8 cellular contexts compared by ENCODE assay signal in the genomic region with DNA sequence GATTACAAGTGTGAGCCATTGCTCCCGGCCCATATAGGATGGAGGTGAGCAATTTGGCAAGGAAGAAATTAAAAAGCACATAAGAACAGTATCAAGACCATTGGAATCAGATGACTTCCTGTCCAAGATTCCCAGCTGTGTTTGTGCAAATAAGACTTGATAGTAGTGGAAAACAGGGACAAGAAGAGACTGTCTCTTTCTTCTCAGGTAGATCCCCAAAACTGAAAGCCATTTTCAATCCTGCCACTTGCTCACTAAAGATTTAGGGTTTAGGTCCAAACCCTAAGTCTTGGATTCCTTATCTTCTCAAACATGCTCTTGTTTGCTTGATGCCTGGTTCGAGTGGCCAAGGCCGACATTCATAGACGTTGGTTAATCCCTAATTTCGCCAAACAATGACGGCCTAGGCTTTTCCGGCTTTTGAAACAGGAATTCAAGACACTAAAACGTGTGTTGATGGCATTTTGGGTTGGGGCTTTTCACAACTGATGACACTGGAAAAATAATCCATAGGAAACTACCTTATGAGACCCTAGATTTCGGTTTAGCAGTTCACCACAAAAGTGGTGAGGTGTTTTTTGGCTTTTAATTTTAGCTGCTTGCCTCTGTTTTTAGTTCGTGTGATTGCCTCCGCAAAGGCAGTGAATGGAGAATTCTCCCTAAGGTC. TPM values are rescaled to one million over a fixed set of nuclear protein-coding genes. Genes with fewer than 3 reads are reported as not detected.
DNase-seq lines count a peak whose midpoint lies in the region; ATAC-seq and TF ChIP-seq lines count a peak whose summit lies in the region.

No MANE protein-coding gene starts in this region.

- TF ChIP-seq CTCF in colonic mucosa (IDR thresholded peaks at IDR 0.05): no peak

- no peaks in the 10 kb centered on the region for H3K9me3 ChIP-seq in CD4-positive, CD25-positive, alpha-beta regulatory T cell (ENCODE audit: control insufficient read depth in 2 of 2, low read length in 2 of 2)
- H3K9me3 ChIP-seq in colonic mucosa: no peaks in the 10 kb centered on the region

- peak overlapping the region; percentile 80 to 92 (median 84) for H3K4me3 Mint-ChIP-seq in CD4-positive, CD25-positive, alpha-beta regulatory T cell
- H3K4me3 Mint-ChIP-seq in natural killer cell treated with Interleukin-12 subunit alpha and Interleukin-12 subunit beta and Interleukin-15 and Interleukin-18, amount 100 ng/mL, for 72 hours: peak overlapping the region; percentile 89

- peak overlapping the region; percentile 33 to 75 for H3K9ac ChIP-seq in colonic mucosa (ENCODE audit: low read depth in 2 of 2, low read length in 2 of 2)

- H3K36me3 Mint-ChIP-seq in CD4-positive, CD25-positive, alpha-beta regulatory T cell: no peaks in the 10 kb centered on the region
- peaks cover 8% of the 10 kb centered on the region for H3K36me3 Mint-ChIP-seq in natural killer cell treated with Interleukin-12 subunit alpha and Interleukin-12 subunit beta and Interleukin-15 and Interleukin-18, amount 100 ng/mL, for 72 hours

- intact Hi-C loops in colonic mucosa (cut with DNase I): no loop called here

- H3K4me3 ChIP-seq in CD4-positive, CD25-positive, alpha-beta regulatory T cell (ENCODE audit: low read depth, low read length): peak overlapping the region; percentile 90
- H3K4me3 ChIP-seq in colonic mucosa: peak overlapping the region; percentile 25

- peaks cover 4% of the 10 kb centered on the region for H3K27me3 Mint-ChIP-seq in CD4-positive, CD25-positive, alpha-beta regulatory T cell
- H3K27me3 Mint-ChIP-seq in natural killer cell treated with Interleukin-12 subunit alpha and Interleukin-12 subunit beta and Interleukin-15 and Interleukin-18, amount 100 ng/mL, for 72 hours: no peaks in the 10 kb centered on the region

- peak overlapping the region; percentile 93 to 99 (median 98) for H3K27ac Mint-ChIP-seq in CD4-positive, CD25-positive, alpha-beta regulatory T cell
- peak overlapping the region; percentile 82 to 91 for H3K27ac Mint-ChIP-seq in natural killer cell treated with Interleukin-12 subunit alpha and Interleukin-12 subunit beta and Interleukin-15 and Interleukin-18, amount 100 ng/mL, for 72 hours

- H3K27ac ChIP-seq in CD4-positive, CD25-positive, alpha-beta regulatory T cell (ENCODE audit: insufficient read depth, low read length, poor library complexity, severe bottlenecking): peak overlapping the region; percentile 87
- peak overlapping the region; percentile 87 for H3K27ac ChIP-seq in colonic mucosa

- no peaks in the 10 kb centered on the region for H3K27me3 ChIP-seq in CD4-positive, CD25-positive, alpha-beta regulatory T cell (ENCODE audit: control insufficient read depth, insufficient read depth, low read length)
- H3K27me3 ChIP-seq in colonic mucosa: no peaks in the 10 kb centered on the region

- H3K4me1 Mint-ChIP-seq in CD4-positive, CD25-positive, alpha-beta regulatory T cell: peaks cover 9 to 62% (median 37%) of the 10 kb centered on the region in 4 donors
- peaks cover 49 to 51% of the 10 kb centered on the region in 2 donors for H3K4me1 Mint-ChIP-seq in natural killer cell treated with Interleukin-12 subunit alpha and Interleukin-12 subunit beta and Interleukin-15 and Interleukin-18, amount 100 ng/mL, for 72 hours (ENCODE audit: low read depth in 2 of 2)

- peaks cover 59% of the 10 kb centered on the region for H3K4me1 ChIP-seq in CD4-positive, CD25-positive, alpha-beta regulatory T cell (ENCODE audit: control insufficient read depth, insufficient read depth, low read length, poor library complexity, severe bottlenecking)
- peaks cover 16% of the 10 kb centered on the region for H3K4me1 ChIP-seq in colonic mucosa

- H3K9me3 Mint-ChIP-seq in CD4-positive, CD25-positive, alpha-beta regulatory T cell: no peaks in the 10 kb centered on the region
- H3K9me3 Mint-ChIP-seq in natural killer cell treated with Interleukin-12 subunit alpha and Interleukin-12 subunit beta and Interleukin-15 and Interleukin-18, amount 100 ng/mL, for 72 hours: no peaks in the 10 kb centered on the region

- peaks cover 5% of the 10 kb centered on the region for H3K36me3 ChIP-seq in CD4-positive, CD25-positive, alpha-beta regulatory T cell (ENCODE audit: control insufficient read depth, insufficient read depth, low read length)
- H3K36me3 ChIP-seq in colonic mucosa: no peaks in the 10 kb centered on the region

- peak in 1 of 3 donors; percentile 31 for DNase-seq in CD4-positive, CD25-positive, alpha-beta regulatory T cell
- DNase-seq in M059J (ENCODE audit: low read depth) (peak; percentile 20), colonic mucosa (no peak), kidney glomerular epithelial cell (lab: John Stamatoyannopoulos, UW) (no peak)
- no peak for DNase-seq in natural killer cell treated with Interleukin-12 subunit alpha and Interleukin-12 subunit beta and Interleukin-15 and Interleukin-18, amount 100 ng/mL, for 72 hours (ENCODE audit: low spot score)
- DNase-seq in stimulated activated CD4-positive, alpha-beta T cell treated with anti-CD3 and anti-CD28 coated beads, Interleukin-15, amount 100 ng/mL, for 24 hours: no peak

- no peak for ATAC-seq in CD4-positive, CD25-positive, alpha-beta regulatory T cell (ENCODE audit: low read depth in 2 of 2)
- ATAC-seq in natural killer cell treated with Interleukin-12 subunit alpha and Interleukin-12 subunit beta and Interleukin-15 and Interleukin-18, amount 100 ng/mL, for 72 hours: no peak
- no peak for ATAC-seq in activated CD4-positive, CD25-positive, alpha-beta regulatory T cell treated with anti-CD3 and anti-CD28 coated beads, Interleukin-2, amount 50 U/mL, for 24 hours
- no peak for ATAC-seq in HG03457 (IDR thresholded peaks at IDR 0.05; ENCODE audit: unreplicated experiment)

RNA-seq across cellular contexts. Expression of gene GTPBP1, which starts 1.0 kb away (rescaled TPM):
- total RNA-seq in CD4-positive, CD25-positive, alpha-beta regulatory T cell: 285 TPM
- 10 to 100 TPM; 25.4 to 29.7 (median 25.7) TPM for polyA plus RNA-seq in CD4-positive, CD25-positive, alpha-beta regulatory T cell
- 22.1 and 37.5 TPM in 2 replicates for total RNA-seq in M059J (2014; rRNA removed; shearing (Covaris generic))
- total RNA-seq in colonic mucosa: 10 to 100 TPM; 64.6 to 65.6 TPM
- total RNA-seq in natural killer cell treated with Interleukin-12 subunit alpha and Interleukin-12 subunit beta and Interleukin-15 and Interleukin-18, amount 100 ng/mL, for 72 hours: 100 to 1,000 TPM; 135 to 192 TPM

RNA-seq across cellular contexts. Expression of gene JOSD1, which starts 4.0 kb away (rescaled TPM):
- total RNA-seq in CD4-positive, CD25-positive, alpha-beta regulatory T cell: 205 TPM
- polyA plus RNA-seq in CD4-positive, CD25-positive, alpha-beta regulatory T cell: 10 to 100 TPM in 2 of 4 donors, 1 to 10 TPM in 2; 8.7 to 12.5 (median 10.2) TPM
- 53.3 and 68.9 TPM in 2 replicates for total RNA-seq in M059J (2014; rRNA removed; shearing (Covaris generic))
- 100 to 1,000 TPM in 1 of 2 donors, 10 to 100 TPM in 1; 52.4 to 108 TPM for total RNA-seq in colonic mucosa
- 10 to 100 TPM; 53.6 to 62.3 TPM for total RNA-seq in natural killer cell treated with Interleukin-12 subunit alpha and Interleukin-12 subunit beta and Interleukin-15 and Interleukin-18, amount 100 ng/mL, for 72 hours

RNA-seq across cellular contexts. Expression of gene TOMM22, which starts 22.9 kb away (rescaled TPM):
- total RNA-seq in CD4-positive, CD25-positive, alpha-beta regulatory T cell: 58.4 TPM
- polyA plus RNA-seq in CD4-positive, CD25-positive, alpha-beta regulatory T cell: 10 to 100 TPM; 61.6 to 72.7 (median 65.7) TPM
- total RNA-seq in M059J (2014; rRNA removed; shearing (Covaris generic)): 52.4 and 53.4 TPM in 2 replicates
- 100 to 1,000 TPM in 1 of 2 donors, 10 to 100 TPM in 1; 97.1 to 149 TPM for total RNA-seq in colonic mucosa
- total RNA-seq in natural killer cell treated with Interleukin-12 subunit alpha and Interleukin-12 subunit beta and Interleukin-15 and Interleukin-18, amount 100 ng/mL, for 72 hours: 100 to 1,000 TPM; 109 to 153 TPM

RNA-seq across cellular contexts. Expression of gene CBY1, which starts 48.3 kb away (rescaled TPM):
- 13.7 TPM for total RNA-seq in CD4-positive, CD25-positive, alpha-beta regulatory T cell
- polyA plus RNA-seq in CD4-positive, CD25-positive, alpha-beta regulatory T cell: 10 to 100 TPM in 1 of 4 donors, 1 to 10 TPM in 3; 5.0 to 11.2 (median 8.1) TPM
- total RNA-seq in M059J (2014; rRNA removed; shearing (Covaris generic)): 9.4 and 19.4 TPM in 2 replicates
- total RNA-seq in colonic mucosa: 10 to 100 TPM; 27.4 to 38.1 TPM
- total RNA-seq in natural killer cell treated with Interleukin-12 subunit alpha and Interleukin-12 subunit beta and Interleukin-15 and Interleukin-18, amount 100 ng/mL, for 72 hours: 10 to 100 TPM in 1 of 2 donors, 1 to 10 TPM in 1; 8.7 to 12.4 TPM

RNA-seq across cellular contexts. Expression of gene FAM227A, which starts 48.5 kb away (rescaled TPM):
- total RNA-seq in CD4-positive, CD25-positive, alpha-beta regulatory T cell: not detected
- polyA plus RNA-seq in CD4-positive, CD25-positive, alpha-beta regulatory T cell: not detected
- total RNA-seq in M059J (2014; rRNA removed; shearing (Covaris generic)): 0.17 and 0.79 TPM in 2 replicates
- total RNA-seq in colonic mucosa: 1 to 10 TPM in 1 of 2 donors, under 1 TPM in 1; 0.21 to 2.0 TPM
- under 1 TPM in 1 of 2 donors, not detected in 1; 0.59 TPM for total RNA-seq in natural killer cell treated with Interleukin-12 subunit alpha and Interleukin-12 subunit beta and Interleukin-15 and Interleukin-18, amount 100 ng/mL, for 72 hours
